In the genomic region with DNA sequence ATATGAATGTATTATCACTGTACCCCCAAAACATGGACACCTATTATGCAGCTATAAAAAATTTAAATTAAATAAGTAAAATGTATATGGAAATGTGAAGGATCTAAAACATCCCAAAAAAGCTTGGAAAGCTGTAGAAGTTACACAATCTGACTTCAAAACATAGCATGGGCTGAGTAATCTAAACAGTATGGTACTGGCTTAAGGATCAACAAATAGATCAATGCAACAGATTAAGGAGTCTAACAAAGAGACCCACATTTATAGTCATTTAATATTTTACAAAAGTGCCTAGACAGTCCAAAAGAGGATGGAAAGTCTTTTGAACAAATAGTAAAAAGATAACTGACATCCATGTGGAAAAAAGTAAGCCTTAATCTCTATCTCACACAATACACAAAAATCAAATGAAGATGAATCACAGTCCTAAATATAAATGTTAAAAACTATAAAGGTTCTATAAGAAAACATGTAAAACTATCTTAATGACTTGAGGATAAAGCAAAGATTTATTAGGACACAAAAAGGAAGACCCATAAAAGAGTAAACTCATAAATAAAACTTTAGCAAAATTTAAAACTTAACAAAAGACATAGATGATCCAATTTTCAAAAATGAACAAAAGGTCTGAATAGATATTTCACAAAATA, we compare ENCODE assay signal across 1 cellular context.
TF ChIP-seq lines count a peak whose summit lies in the region.

No MANE protein-coding gene starts in this region.

TF ChIP-seq in IMR-90, 13 proteins besides CTCF, POLR2A, EP300 and RAD21:
- TF ChIP-seq RFX5 (IDR thresholded peaks at IDR 0.05; ENCODE audit: low read depth, low read length) = no peak
- no peak for TF ChIP-seq MAZ (IDR thresholded peaks at IDR 0.05; ENCODE audit: borderline replicate concordance, low read depth, low read length)
- TF ChIP-seq, protein P1, sequence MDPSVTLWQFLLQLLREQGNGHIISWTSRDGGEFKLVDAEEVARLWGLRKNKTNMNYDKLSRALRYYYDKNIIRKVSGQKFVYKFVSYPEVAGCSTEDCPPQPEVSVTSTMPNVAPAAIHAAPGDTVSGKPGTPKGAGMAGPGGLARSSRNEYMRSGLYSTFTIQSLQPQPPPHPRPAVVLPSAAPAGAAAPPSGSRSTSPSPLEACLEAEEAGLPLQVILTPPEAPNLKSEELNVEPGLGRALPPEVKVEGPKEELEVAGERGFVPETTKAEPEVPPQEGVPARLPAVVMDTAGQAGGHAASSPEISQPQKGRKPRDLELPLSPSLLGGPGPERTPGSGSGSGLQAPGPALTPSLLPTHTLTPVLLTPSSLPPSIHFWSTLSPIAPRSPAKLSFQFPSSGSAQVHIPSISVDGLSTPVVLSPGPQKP (IDR thresholded peaks at IDR 0.05; ENCODE audit: borderline replicate concordance, low read depth, low read length) = no peak
- no peak for TF ChIP-seq RCOR1 (IDR thresholded peaks at IDR 0.05; ENCODE audit: insufficient replicate concordance, low read length)
- no peak for TF ChIP-seq MAFK (IDR thresholded peaks at IDR 0.05; ENCODE audit: low read depth, low read length)
- no peak for TF ChIP-seq MXI1 (IDR thresholded peaks at IDR 0.05; ENCODE audit: borderline replicate concordance, low read depth, low read length)
- peak; percentile 90 for TF ChIP-seq CEBPB (IDR thresholded peaks at IDR 0.05; ENCODE audit: low read depth, low read length)
